ENCODE assay signal across 18 cellular contexts in the genomic region with DNA sequence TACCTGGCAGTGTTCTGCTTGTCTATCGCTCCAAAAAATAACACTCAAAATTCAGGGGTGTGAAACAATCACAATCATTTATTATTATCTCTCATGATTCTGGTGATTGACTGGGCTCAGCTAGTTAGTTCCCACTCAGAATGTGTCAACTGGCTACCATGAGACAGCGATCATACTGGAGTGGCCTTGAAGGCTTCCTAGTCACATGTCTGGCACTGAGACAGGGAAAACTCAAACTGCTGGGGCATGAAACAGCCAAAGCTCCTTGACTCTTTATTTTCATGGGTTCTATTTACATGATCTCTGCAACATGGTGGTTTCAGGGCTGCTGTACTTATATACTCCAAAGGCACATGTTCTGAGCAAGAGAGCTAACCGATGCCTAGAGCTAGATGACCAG. TPM values are rescaled to one million over a fixed set of nuclear protein-coding genes. Genes with fewer than 3 reads are reported as not detected.
DNase-seq lines count a peak whose midpoint lies in the region; ATAC-seq, FAIRE-seq and TF ChIP-seq lines count a peak whose summit lies in the region.
"Had no signal": no experiment of that assay in that cellular context is flagged by ENCODE, and none has a peak within 500 bp of the region (broad histone marks: within the 10 kb centered on the region; RNA-seq: fewer than 3 reads in every experiment).

No MANE protein-coding gene starts in this region.

- no peaks in the 10 kb centered on the region for H3K36me3 Mint-ChIP-seq in memory B cell
- H3K36me3 Mint-ChIP-seq in stimulated activated memory B cell treated with anti-CD40 and anti-IgM and Interleukin-4, amounts not matched to agents 10 μg/mL and 1 μg/mL and 100 μg/mL, for 72 hours = no peaks in the 10 kb centered on the region
- H3K36me3 Mint-ChIP-seq: CD14-positive monocyte had no signal

- peak overlapping the region; percentile 15; the same call in 1 of the 2 replicates for H3K4me3 ChIP-seq in OCI-LY3 (ENCODE audit: low read length)
- H3K4me3 ChIP-seq: HAP-1, SJCRH30 had no signal

- no peaks in the 10 kb centered on the region for H3K9me3 ChIP-seq in OCI-LY3 (ENCODE audit: insufficient read depth, low read length)
- H3K9me3 ChIP-seq: HAP-1, SJCRH30 had no signal

- no peak for TF ChIP-seq POLR2A in H54 (IDR thresholded peaks at IDR 0.05; ENCODE audit: low read depth, low read length)

- no peaks in the 10 kb centered on the region for H3K9me3 Mint-ChIP-seq in memory B cell
- peaks cover 2% of the 10 kb centered on the region for H3K9me3 Mint-ChIP-seq in stimulated activated memory B cell treated with anti-CD40 and anti-IgM and Interleukin-4, amounts not matched to agents 10 μg/mL and 1 μg/mL and 100 μg/mL, for 72 hours
- H3K9me3 Mint-ChIP-seq: CD14-positive monocyte had no signal

- H3K27ac Mint-ChIP-seq in memory B cell = peak overlapping the region; percentile 49
- H3K27ac Mint-ChIP-seq in stimulated activated memory B cell treated with anti-CD40 and anti-IgM and Interleukin-4, amounts not matched to agents 10 μg/mL and 1 μg/mL and 100 μg/mL, for 72 hours = peak overlapping the region; percentile 67

- H3K27ac ChIP-seq in OCI-LY3 (ENCODE audit: low read length) = peak overlapping the region; percentile 54
- H3K27ac ChIP-seq: RWPE1, SJCRH30 had no signal

- H4K20me1 ChIP-seq in OCI-LY3 (ENCODE audit: insufficient read depth, low read length) = no peaks in the 10 kb centered on the region

- peaks cover 30% of the 10 kb centered on the region for H3K4me1 ChIP-seq in OCI-LY3 (ENCODE audit: low read length)
- H3K4me1 ChIP-seq: SJCRH30 had no signal

- FAIRE-seq in H54 (lab: Jason Lieb, UNC) = no peak

- DNase-seq in Caki2 (ENCODE audit: low read depth) (peak; percentile 20), memory B cell (ENCODE audit: low spot score in 2 of 2) (no peak), H54 (ENCODE audit: insufficient read length, low spot score) (no peak)
- DNase-seq in activated CD4-positive, alpha-beta T cell treated with anti-CD3 and anti-CD28 coated beads, Interleukin-2, amount 50 U/mL, for 4 hours = no peak
- DNase-seq: DMS153, KBM-7, NCI-H1417 treated with DMSO at 0.1 percent for 48 hours, NCI-H1930, NCI-H2171 treated with DMSO at 0.1 percent for 48 hours, NCI-H446 treated with DMSO at 0.1 percent for 48 hours, PC-3, SJCRH30 had no signal

- H3K4me1 Mint-ChIP-seq in memory B cell = peaks cover 34% of the 10 kb centered on the region
- H3K4me1 Mint-ChIP-seq in stimulated activated memory B cell treated with anti-CD40 and anti-IgM and Interleukin-4, amounts not matched to agents 10 μg/mL and 1 μg/mL and 100 μg/mL, for 72 hours = peaks cover 48% of the 10 kb centered on the region

- H3K36me3 ChIP-seq in OCI-LY3 (replicated peaks; ENCODE audit: low read depth, low read length) = no peaks in the 10 kb centered on the region
- H3K36me3 ChIP-seq: HAP-1, SJCRH30 had no signal

- H3K9ac ChIP-seq in OCI-LY3 (ENCODE audit: low read length) = peak overlapping the region; percentile 11; the same call in 1 of the 2 replicates

- peak overlapping the region; percentile 55 for H3K4me2 ChIP-seq in OCI-LY3 (ENCODE audit: low read length)

- TF ChIP-seq CTCF in OCI-LY3 (IDR thresholded peaks at IDR 0.05; ENCODE audit: low read depth, low read length) = no peak

- ATAC-seq in memory B cell (ENCODE audit: low read depth) = no peak
- ATAC-seq in stimulated activated memory B cell treated with anti-CD40 and anti-IgM and Interleukin-4, amounts not matched to agents 10 μg/mL and 1 μg/mL and 100 μg/mL, for 72 hours = no peak
- ATAC-seq in HG03139 (IDR thresholded peaks at IDR 0.05; ENCODE audit: unreplicated experiment) = no peak
- ATAC-seq: PC-3 had no signal

- H2AFZ ChIP-seq in OCI-LY3 (ENCODE audit: low read depth, low read length) = peak overlapping the region; percentile 69; the same call in 1 of the 2 replicates

- H3K27me3 Mint-ChIP-seq in memory B cell = no peaks in the 10 kb centered on the region
- no peaks in the 10 kb centered on the region for H3K27me3 Mint-ChIP-seq in stimulated activated memory B cell treated with anti-CD40 and anti-IgM and Interleukin-4, amounts not matched to agents 10 μg/mL and 1 μg/mL and 100 μg/mL, for 72 hours

- in situ Hi-C loops in Caki2 (cut with HindIII; ENCODE audit: low pct_unique_long_range_greater_than_20kb, low sequenced_read_pairs) = no loop called here

- no peaks in the 10 kb centered on the region for H3K27me3 ChIP-seq in OCI-LY3 (ENCODE audit: low read depth, low read length)
- H3K27me3 ChIP-seq: SJCRH30 had no signal

- no peak overlapping the region for H3K4me3 Mint-ChIP-seq in memory B cell
- H3K4me3 Mint-ChIP-seq in stimulated activated memory B cell treated with anti-CD40 and anti-IgM and Interleukin-4, amounts not matched to agents 10 μg/mL and 1 μg/mL and 100 μg/mL, for 72 hours = no peak overlapping the region
- H3K4me3 Mint-ChIP-seq: CD14-positive monocyte had no signal

- no peaks in the 10 kb centered on the region for H3K79me2 ChIP-seq in OCI-LY3 (ENCODE audit: low read length)

RNA-seq across cellular contexts. Expression of a gene that starts 6.2 kb away (rescaled TPM):
- 309 and 330 TPM in 2 replicates for total RNA-seq in Caki2 (2014; rRNA removed; shearing (Covaris generic); ENCODE audit: low replicate concordance)
